Comparison of ENCODE assay signal across 8 cellular contexts in the genomic region with DNA sequence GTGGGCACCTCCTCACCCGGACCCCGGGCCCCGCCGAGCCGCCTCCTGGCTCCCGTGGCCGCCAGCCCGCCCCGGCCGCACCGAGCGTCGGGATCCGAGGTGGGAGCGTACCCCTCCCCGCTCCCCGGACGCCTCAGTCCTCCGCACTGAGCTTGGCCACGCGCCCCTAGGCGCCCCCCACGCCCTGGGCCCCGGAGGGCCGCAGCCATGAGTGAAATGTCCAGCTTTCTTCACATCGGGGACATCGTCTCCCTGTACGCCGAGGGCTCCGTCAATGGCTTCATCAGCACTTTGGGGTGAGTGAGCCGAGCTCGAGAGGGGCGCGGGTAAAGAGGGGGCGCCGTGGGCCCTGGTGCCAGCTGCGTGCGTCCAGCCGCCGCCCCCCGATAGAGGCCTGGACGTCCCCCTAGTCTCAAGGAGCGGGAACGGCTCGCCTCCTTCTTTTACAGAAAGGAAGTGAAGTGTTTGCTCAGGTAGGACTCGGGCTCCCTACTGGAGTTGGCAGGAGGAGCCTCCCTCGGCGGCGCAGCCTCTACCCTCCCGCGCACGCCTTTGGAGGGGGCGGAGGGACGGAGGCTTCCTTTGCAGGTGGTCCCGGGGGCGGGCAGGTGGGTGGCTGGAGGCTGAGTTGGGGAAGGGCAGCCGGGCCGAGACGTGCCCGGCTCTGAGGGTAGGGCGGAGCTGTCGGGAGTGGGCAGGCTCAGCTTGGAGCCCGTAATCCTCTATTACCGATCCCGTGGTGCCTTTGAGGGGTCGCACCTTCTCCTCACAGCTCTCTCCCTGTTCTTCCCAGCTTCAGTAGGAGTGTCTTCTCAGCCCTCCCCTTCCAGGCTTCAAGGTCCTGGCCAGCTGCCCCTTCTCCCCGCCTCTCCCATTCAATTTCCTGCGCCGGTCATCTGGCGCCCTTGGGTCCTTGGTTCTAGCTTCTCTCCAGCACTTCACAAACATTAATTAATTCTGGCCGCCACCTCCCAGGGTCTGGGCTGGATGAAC. TPM values are rescaled to one million over a fixed set of nuclear protein-coding genes. Genes with fewer than 3 reads are reported as not detected.
DNase-seq lines count a peak whose midpoint lies in the region; ATAC-seq, FAIRE-seq and TF ChIP-seq lines count a peak whose summit lies in the region.

No MANE protein-coding gene starts in this region.

- H3K9me3 ChIP-seq in adrenal gland (replicated peaks in 1 of 3): no peaks in the 10 kb centered on the region

- ATAC-seq in HG03175 (IDR thresholded peaks at IDR 0.05; ENCODE audit: unreplicated experiment) (peak; percentile 24), GM18870 (IDR thresholded peaks at IDR 0.05; ENCODE audit: unreplicated experiment) (no peak)

- intact Hi-C loops in adrenal gland (cut with DNase I): no loop called here

- no peaks in the 10 kb centered on the region for H3K36me3 ChIP-seq in adrenal gland (replicated peaks in 1 of 2)

- no peak for TF ChIP-seq CTCF in adrenal gland (IDR thresholded peaks at IDR 0.05)

- peak; percentile 71 for DNase-seq in 8988T
- peak; percentile 18 for DNase-seq in RCC 7860 (ENCODE audit: low spot score)
- peak in 5 of 7 donors; percentile 51 to 69 (median 68) for DNase-seq in adrenal gland
- peak; percentile 76 for DNase-seq in iPS-NIHi11 (ENCODE audit: low spot score)
- peak; percentile 72 for DNase-seq in stimulated activated CD4-positive, alpha-beta T cell treated with anti-CD3 and anti-CD28 coated beads, Interleukin-2, amount 100 ng/mL, for 4 hours (ENCODE audit: low read depth)

- H3K27me3 ChIP-seq in adrenal gland: no peaks in the 10 kb centered on the region

- peak overlapping the region in 3 of 4 donors; percentile 29 to 87 (median 33) for H3K4me3 ChIP-seq in adrenal gland

- peak overlapping the region in 4 of 5 donors; percentile 51 to 84 (median 72) for H3K27ac ChIP-seq in adrenal gland

- no peak for FAIRE-seq in RCC 7860 (lab: Jason Lieb, UNC)

- TF ChIP-seq POLR2A in GM18526 (IDR thresholded peaks at IDR 0.05; ENCODE audit: extremely low read depth, insufficient read length): peak; percentile 60
- TF ChIP-seq POLR2A in adrenal gland (IDR thresholded peaks at IDR 0.05): peak in 1 of 2 donors; percentile 20

- peaks cover 30 to 37% of the 10 kb centered on the region in 2 donors for H3K4me1 ChIP-seq in adrenal gland (replicated peaks in 1 of 2)

- 4 to 10% (median 7%) methylated on average over 22 to 71 of the region's 71 CpGs for WGBS in adrenal gland, 4 donors

RNA-seq across cellular contexts. Expression of a gene that starts 0.6 kb away (rescaled TPM):
- total RNA-seq in adrenal gland: 10 to 100 TPM in 7 of 8 donors, 1 to 10 TPM in 1; 8.6 to 38.1 (median 29.2) TPM
- polyA plus RNA-seq in adrenal gland: 10 to 100 TPM in 2 of 3 donors, 1 to 10 TPM in 1; 3.0 to 21.6 (median 14.2) TPM

RNA-seq across cellular contexts. Expression of a gene that starts 41.6 kb away (rescaled TPM):
- total RNA-seq in adrenal gland: 10 to 100 TPM in 7 of 8 donors, 1 to 10 TPM in 1; 9.7 to 51.9 (median 27.6) TPM
- polyA plus RNA-seq in adrenal gland: 10 to 100 TPM; 17.3 to 33.5 (median 17.6) TPM

Comparison
In these comparisons a context has a peak if more than half of its experiments do, and no peak if none do; other contexts are left out.
1. DNase-seq: peak in every context shown above with its lines; median percentile 76 in iPS-NIHi11; 72 in stimulated activated CD4-positive, alpha-beta T cell treated with anti-CD3 and anti-CD28 coated beads, Interleukin-2, amount 100 ng/mL, for 4 hours; 71 in 8988T; 68 in adrenal gland; 18 in RCC 7860.